22 cellular contexts compared by ENCODE assay signal in the genomic region with DNA sequence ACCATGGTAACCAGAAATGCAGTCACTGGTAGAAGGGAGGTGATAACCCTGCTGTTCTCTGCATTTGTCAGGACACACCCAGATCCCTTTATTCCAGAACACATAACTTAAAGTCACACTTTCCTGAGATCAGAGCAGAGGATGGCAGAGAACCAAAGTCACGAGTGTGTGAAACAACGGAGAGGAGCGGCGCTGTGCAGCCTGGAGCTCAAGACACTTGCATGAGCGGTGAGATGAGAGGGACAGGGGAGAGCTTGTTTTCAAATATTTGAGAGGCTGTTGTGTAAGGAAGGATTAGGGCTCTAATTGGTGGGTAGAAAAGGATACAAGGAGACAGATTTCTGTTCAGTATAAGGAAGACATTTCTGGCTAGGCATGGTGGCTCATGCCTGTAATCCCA. TPM values are rescaled to one million over a fixed set of nuclear protein-coding genes. Genes with fewer than 3 reads are reported as not detected.
DNase-seq lines count a peak whose midpoint lies in the region; ATAC-seq, FAIRE-seq and TF ChIP-seq lines count a peak whose summit lies in the region.
"Had no signal": no experiment of that assay in that cellular context is flagged by ENCODE, and none has a peak within 500 bp of the region (broad histone marks: within the 10 kb centered on the region; RNA-seq: fewer than 3 reads in every experiment).

No MANE protein-coding gene starts in this region.

- no peaks in the 10 kb centered on the region for H4K20me1 ChIP-seq in H1 (replicated peaks in 1 of 2; ENCODE audit: control insufficient read depth in 1 of 2, insufficient read depth in 2 of 2, low read length in 2 of 2)

- H4K91ac ChIP-seq in H1 (replicated peaks; ENCODE audit: insufficient read length, low read length) = no peak overlapping the region

- no peaks in the 10 kb centered on the region for H3K27me3 ChIP-seq in CD4-positive, alpha-beta T cell (ENCODE audit: control insufficient read depth, insufficient read depth, low read length)
- no peaks in the 10 kb centered on the region for H3K27me3 ChIP-seq in H1 (replicated peaks in 1 of 4; ENCODE audit: control insufficient read depth in 3 of 4, extremely low read depth in 1 of 4, insufficient read depth in 3 of 4, low read length in 3 of 4)
- H3K27me3 ChIP-seq: breast epithelium, suprapubic skin had no signal

- no peak overlapping the region for H3K23ac ChIP-seq in H1 (ENCODE audit: insufficient read length)

- H3K4ac ChIP-seq in H1 (replicated peaks; ENCODE audit: insufficient read length, low read depth, low read length) = no peak overlapping the region

- no peaks in the 10 kb centered on the region for H3K36me3 ChIP-seq in H1 (ENCODE audit: control insufficient read depth in 2 of 4, insufficient read depth in 4 of 4, low read length in 3 of 4)
- H3K36me3 ChIP-seq: breast epithelium, suprapubic skin had no signal

- H3K4me2 ChIP-seq in H1 (ENCODE audit: insufficient read depth in 1 of 2, low read depth in 2 of 2, low read length in 2 of 2) = no peak overlapping the region

- no peak overlapping the region for H3K4me3 ChIP-seq in H1 (ENCODE audit: extremely low read depth in 1 of 4, insufficient read depth in 2 of 4, low read depth in 3 of 4, low read length in 4 of 4)
- H3K4me3 ChIP-seq: breast epithelium, coronary artery, SK-N-MC, suprapubic skin had no signal

- no peak overlapping the region for H3K14ac ChIP-seq in H1 (ENCODE audit: insufficient read length)

- intact Hi-C loops in CD4-positive, alpha-beta T cell (cut with DNase I, micrococcal nuclease) = no loop called here

- no peak for DNase-seq in CD4-positive, alpha-beta T cell
- peak; percentile 4 for DNase-seq in NCI-H69 (lab: John Stamatoyannopoulos, UW)
- no peak for DNase-seq in H1 (ENCODE audit: low read depth in 1 of 2, low spot score in 2 of 2)
- DNase-seq in lung microvascular endothelial cell (ENCODE audit: low read depth in 2 of 2) = peak; percentile 14 to 18
- DNase-seq in effector CD8-positive, alpha-beta T cell (lab: John Stamatoyannopoulos, UW) = no peak
- no peak for DNase-seq in NCI-H146 (lab: John Stamatoyannopoulos, UW)
- DNase-seq: activated CD4-positive, alpha-beta T cell treated with anti-CD3 and anti-CD28 coated beads for 48 hours; activated naive CD4-positive, alpha-beta T cell treated with Interleukin-2 at 50 U/mL for 16 hours; activated T-cell treated with anti-CD3 and anti-CD28 coated beads, Interleukin-2, amount 50 U/mL, for 48 hours; amniotic stem cell; DMS 273 treated with DMSO at 0.1 percent for 48 hours; kidney glomerular epithelial cell; mesendoderm; NCI-H1417 treated with DMSO at 0.1 percent for 48 hours; NCI-H524; T-helper 2 cell had no signal

- ATAC-seq in CD4-positive, alpha-beta T cell (ENCODE audit: poor library complexity) = no peak
- ATAC-seq in GM19324 (IDR thresholded peaks at IDR 0.05; ENCODE audit: low FRiP score, unreplicated experiment) = no peak
- ATAC-seq in GM18909 (IDR thresholded peaks at IDR 0.05; ENCODE audit: poor library complexity, unreplicated experiment) = no peak

- H2BK12ac ChIP-seq in H1 (ENCODE audit: low read depth, low read length) = no peak overlapping the region

- no peaks in the 10 kb centered on the region for H3K79me2 ChIP-seq in H1 (ENCODE audit: control insufficient read depth in 1 of 2, insufficient read depth in 2 of 2, low read length in 2 of 2)

- H3K9ac ChIP-seq in H1 (replicated peaks in 1 of 4; ENCODE audit: extremely low read depth in 1 of 4, low read depth in 3 of 4, low read length in 3 of 4) = no peak overlapping the region

- H3K27ac Mint-ChIP-seq in CD4-positive, alpha-beta T cell = peak overlapping the region; percentile 90

- H3K4me1 Mint-ChIP-seq in CD4-positive, alpha-beta T cell (ENCODE audit: low read depth) = peaks cover 87% of the 10 kb centered on the region

- peaks cover 2% of the 10 kb centered on the region for H3K9me3 Mint-ChIP-seq in CD4-positive, alpha-beta T cell

- H3K9me3 ChIP-seq in CD4-positive, alpha-beta T cell (ENCODE audit: control insufficient read depth, low read length) = no peaks in the 10 kb centered on the region
- no peaks in the 10 kb centered on the region for H3K9me3 ChIP-seq in H1 (ENCODE audit: insufficient read depth in 2 of 2, low read depth in 1 of 2, low read length in 1 of 2)
- H3K9me3 ChIP-seq: breast epithelium, suprapubic skin had no signal

- peak overlapping the region; percentile 40; the same call in 1 of the 2 replicates for H2AFZ ChIP-seq in H1 (ENCODE audit: low read length)

- H4K8ac ChIP-seq in H1 (ENCODE audit: extremely low read depth, insufficient read depth, low read length) = no peak overlapping the region

- no peak overlapping the region for H3K4me3 Mint-ChIP-seq in CD4-positive, alpha-beta T cell

- 95% methylated on average over 5 of the region's 5 CpGs; no CpG with 5 or more reads in 1 of the 2 experiments for WGBS in H1 (ENCODE audit: extremely low coverage in 1 of 2, insufficient coverage in 1 of 2, insufficient read length in 1 of 2, insufficient replicate concordance in 2 of 2, low coverage in 1 of 2, low lambda C conversion rate in 2 of 2, missing lambda C conversion rate in 1 of 2), 2 experiments

- H2BK120ac ChIP-seq in H1 (replicated peaks; ENCODE audit: low read depth, low read length) = no peak overlapping the region

- no peak overlapping the region for H3K18ac ChIP-seq in H1 (ENCODE audit: extremely low read depth, low read length)

- no peak overlapping the region for H2BK5ac ChIP-seq in H1 (ENCODE audit: low read depth, low read length)

- H4K5ac ChIP-seq in H1 (ENCODE audit: insufficient read length, low read depth, low read length) = no peak overlapping the region

- no peak overlapping the region for H3K27ac ChIP-seq in CD4-positive, alpha-beta T cell (ENCODE audit: low read depth, low read length)
- no peak overlapping the region for H3K27ac ChIP-seq in H1 (ENCODE audit: low read depth, low read length)
- H3K27ac ChIP-seq: breast epithelium, coronary artery, SK-N-MC, suprapubic skin had no signal

- H3K4me1 ChIP-seq in H1 (replicated peaks in 1 of 4; ENCODE audit: control insufficient read depth in 3 of 4, insufficient read depth in 4 of 4, low read length in 3 of 4) = peaks cover 0 to 4% (median 0%) of the 10 kb centered on the region in 4 experiments; a peak in 2 of 7 replicates
- H3K4me1 ChIP-seq: breast epithelium had no signal

- no peak overlapping the region for H3K56ac ChIP-seq in H1 (replicated peaks; ENCODE audit: insufficient read length, low read depth, low read length)

- H3K36me3 Mint-ChIP-seq in CD4-positive, alpha-beta T cell (ENCODE audit: low read depth) = no peaks in the 10 kb centered on the region

- H2BK15ac ChIP-seq in H1 (ENCODE audit: low read length) = no peak overlapping the region

- no peak for TF ChIP-seq POLR2A in H1 (IDR thresholded peaks at IDR 0.05; ENCODE audit: control extremely low read depth in 1 of 2, low read depth in 2 of 2, low read length in 2 of 2)

- H3K23me2 ChIP-seq in H1 (ENCODE audit: low read depth, low read length) = no peaks in the 10 kb centered on the region

- H3K79me1 ChIP-seq in H1 (ENCODE audit: low read depth, low read length) = no peaks in the 10 kb centered on the region; the same call in 1 of the 2 replicates

- no peak for FAIRE-seq in H1 (lab: Jason Lieb, UNC)

- TF ChIP-seq EP300 in H1 (IDR thresholded peaks at IDR 0.05; ENCODE audit: borderline replicate concordance in 1 of 2, low read depth in 2 of 2, low read length in 2 of 2) = no peak

- H2AK5ac ChIP-seq in H1 (ENCODE audit: low read depth, low read length) = no peak overlapping the region

- no peak for TF ChIP-seq CTCF in CD4-positive, alpha-beta T cell (IDR thresholded peaks at IDR 0.05)
- TF ChIP-seq CTCF in H1 (IDR thresholded peaks at IDR 0.05; ENCODE audit: control extremely low read depth in 1 of 3, insufficient read depth in 1 of 3, low read depth in 1 of 3, low read length in 3 of 3) = no peak

- POLR2A ChIA-PET in CD4-positive, alpha-beta T cell (lab: Charles Lee) = interaction anchor here (0.6 to 6.7 kb wide), 3 partner anchors 11 to 302 kb away, joined by 3 to 65 read pairs (median 4); partner anchors contain the start of gene AAK1
- POLR2A ChIA-PET in H1 (lab: Charles Lee; ENCODE audit: partially characterized antibody) = no interaction called here

- no peak overlapping the region for H2BK20ac ChIP-seq in H1 (ENCODE audit: low read length)

- CTCF ChIA-PET in CD4-positive, alpha-beta T cell (lab: Charles Lee) = no interaction called here
- CTCF ChIA-PET in H1 (lab: Charles Lee; ENCODE audit: partially characterized antibody) = interaction anchor here (0.6 to 1.6 kb wide), 6 partner anchors 11 to 814 kb away, joined by 3 to 8 read pairs (median 4); no protein-coding TSS in a partner anchor

- no peak for TF ChIP-seq RAD21 in H1 (IDR thresholded peaks at IDR 0.05 in 1 of 2, conservative IDR thresholded peaks at IDR 0.05 in 1 of 2; ENCODE audit: low read depth in 2 of 2, low read length in 2 of 2)

- H3K27me3 Mint-ChIP-seq in CD4-positive, alpha-beta T cell = no peaks in the 10 kb centered on the region

TF ChIP-seq in H1, 55 proteins besides CTCF, POLR2A, EP300 and RAD21:
- TF ChIP-seq YY1 (IDR thresholded peaks at IDR 0.05; ENCODE audit: low read depth, low read length) = no peak
TF ChIP-seq in H1: peak in this region for 0.

RNA-seq across cellular contexts. Expression of gene AAK1, which starts 43.3 kb away (rescaled TPM):
- 100 to 1,000 TPM; 201 to 208 TPM for total RNA-seq in CD4-positive, alpha-beta T cell
- total RNA-seq in H1 (2021; fragmentation: NEBNext Ultra II Directional; extraction: Animal tissue kit (Norgen Biotek cat#: 25700)) = 40.5 and 48.1 TPM in 2 replicates
- polyA plus RNA-seq in H1 (2011; rRNA removed) = 10.0 and 10.3 TPM in 2 replicates
- polyA plus RNA-seq in H1 (2011; cell fraction: cytosol; rRNA removed) = 9.8 TPM
- polyA plus RNA-seq in H1 (2011; cell fraction: nucleus; rRNA removed) = 19.4 TPM
- polyA plus RNA-seq in H1 (2012, experiment 1 of 2) = 16.6 to 23.4 TPM (median 21.0 TPM) in 4 replicates
- polyA plus RNA-seq in H1 (2012, experiment 2 of 2) = 3.4 TPM
- polyA plus RNA-seq in H1 (2013, experiment 1 of 2) = 28.8 TPM
- polyA plus RNA-seq in H1 (2013, experiment 2 of 2) = 26.5 TPM
- polyA minus RNA-seq in H1 (2011; rRNA and poly(A)+ RNA removed) = 25.8 and 27.7 TPM in 2 replicates
- polyA minus RNA-seq in H1 (2011; cell fraction: cytosol; rRNA and poly(A)+ RNA removed) = 29.3 TPM
- polyA minus RNA-seq in H1 (2011; cell fraction: nucleus; rRNA and poly(A)+ RNA removed) = 39.2 TPM
- total RNA-seq in lung microvascular endothelial cell = 15.5 and 18.5 TPM in 2 replicates

RNA-seq across cellular contexts. Expression of gene ANXA4, which starts 55.1 kb away (rescaled TPM):
- total RNA-seq in CD4-positive, alpha-beta T cell = 1 to 10 TPM; 4.0 to 5.3 TPM
- 16.9 and 17.6 TPM in 2 replicates for total RNA-seq in H1 (2021; fragmentation: NEBNext Ultra II Directional; extraction: Animal tissue kit (Norgen Biotek cat#: 25700))
- 8.9 and 9.4 TPM in 2 replicates for polyA plus RNA-seq in H1 (2011; rRNA removed)
- polyA plus RNA-seq in H1 (2011; cell fraction: cytosol; rRNA removed) = 17.2 TPM
- polyA plus RNA-seq in H1 (2011; cell fraction: nucleus; rRNA removed) = 20.7 TPM
- 21.8 to 31.5 TPM (median 26.2 TPM) in 4 replicates for polyA plus RNA-seq in H1 (2012, experiment 1 of 2)
- polyA plus RNA-seq in H1 (2012, experiment 2 of 2) = 5.4 TPM
- 10.7 TPM for polyA plus RNA-seq in H1 (2013, experiment 1 of 2)
- 9.8 TPM for polyA plus RNA-seq in H1 (2013, experiment 2 of 2)
- 24.1 and 26.9 TPM in 2 replicates for polyA minus RNA-seq in H1 (2011; rRNA and poly(A)+ RNA removed)
- polyA minus RNA-seq in H1 (2011; cell fraction: cytosol; rRNA and poly(A)+ RNA removed) = 6.3 TPM
- 9.0 TPM for polyA minus RNA-seq in H1 (2011; cell fraction: nucleus; rRNA and poly(A)+ RNA removed)
- total RNA-seq in lung microvascular endothelial cell = 41.8 and 52.2 TPM in 2 replicates

Comparison
In these comparisons a context has a peak if more than half of its experiments do, and no peak if none do; other contexts are left out.
1. DNase-seq: peak in NCI-H69 (single experiment) and lung microvascular endothelial cell (2 of 2); none in CD4-positive, alpha-beta T cell (0 of 10), H1 (0 of 2), effector CD8-positive, alpha-beta T cell (single experiment) and NCI-H146 (single experiment).